8 cellular contexts compared by ENCODE assay signal in the genomic region with DNA sequence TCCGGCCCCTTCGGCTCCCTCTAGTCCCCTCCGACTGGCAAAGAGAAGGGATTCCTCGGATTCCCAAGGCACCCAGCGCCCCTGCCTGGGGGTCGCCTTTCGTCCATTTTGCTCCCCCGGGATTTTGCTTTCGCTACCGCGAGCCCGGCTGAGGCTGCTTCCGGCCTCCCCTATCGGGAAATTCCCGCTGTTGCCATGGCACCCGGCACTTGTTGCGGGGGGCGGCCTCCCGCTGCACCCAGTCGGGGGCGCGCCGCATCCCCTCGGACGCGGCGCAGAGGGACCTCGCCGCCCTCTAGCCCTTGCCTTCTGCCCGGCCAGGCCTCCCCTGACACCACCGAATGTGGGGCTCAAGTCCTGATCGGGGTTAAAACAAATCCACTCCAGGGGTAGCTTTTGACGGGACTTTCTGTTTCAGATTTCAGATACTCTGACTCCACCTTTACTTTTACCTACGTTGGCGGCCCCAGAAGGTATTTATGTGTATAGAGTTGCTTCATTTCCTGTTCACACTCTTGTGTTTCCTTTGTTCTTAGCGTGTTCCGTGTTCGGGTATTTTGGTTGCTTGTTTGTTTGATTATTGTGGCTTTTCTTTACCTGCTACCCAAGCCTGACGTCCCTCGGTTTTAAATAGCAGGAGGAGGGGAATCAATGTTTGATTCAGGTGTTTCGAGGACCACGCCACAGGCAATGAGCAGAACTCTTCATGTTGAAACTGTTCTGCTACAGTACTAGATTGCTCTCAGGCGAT. TPM values are rescaled to one million over a fixed set of nuclear protein-coding genes. Genes with fewer than 3 reads are reported as not detected.
A peak's percentile ranks its signal among the peaks of the same experiment; 100 is the strongest.
DNase-seq lines count a peak whose midpoint lies in the region; ATAC-seq and TF ChIP-seq lines count a peak whose summit lies in the region.

No MANE protein-coding gene starts in this region.

- H3K27me3 Mint-ChIP-seq in activated naive CD8-positive, alpha-beta T cell treated with anti-CD3 and anti-CD28 coated beads, Interleukin-2, amount 50 U/mL, for 24 hours = no peaks in the 10 kb centered on the region

- H3K9ac ChIP-seq in SK-N-SH = peak overlapping the region; percentile 90

- peaks cover 0 to 3% of the 10 kb centered on the region in 2 experiments; a peak in 2 of 4 replicates for H3K4me1 ChIP-seq in SK-N-SH (ENCODE audit: control insufficient read depth in 1 of 2, insufficient read depth in 2 of 2, low read depth in 1 of 2, low read length in 1 of 2)

- TF ChIP-seq EP300 in SK-N-SH (IDR thresholded peaks at IDR 0.05; ENCODE audit: borderline replicate concordance in 1 of 2, low read depth in 1 of 2, low read length in 1 of 2) = no peak

- CTCF ChIA-PET in SK-N-SH (lab: Yijun Ruan, JAX) = interaction anchor here (0.6 kb wide), 1 partner anchor 156 kb away, joined by 4 read pairs; no protein-coding TSS in a partner anchor

- peaks cover 9% of the 10 kb centered on the region for H3K36me3 Mint-ChIP-seq in activated naive CD8-positive, alpha-beta T cell treated with anti-CD3 and anti-CD28 coated beads, Interleukin-2, amount 50 U/mL, for 24 hours (ENCODE audit: low read depth)

- no peaks in the 10 kb centered on the region for H4K20me1 ChIP-seq in SK-N-SH (ENCODE audit: insufficient read depth)

- peak overlapping the region; percentile 99 for H3K27ac Mint-ChIP-seq in activated naive CD8-positive, alpha-beta T cell treated with anti-CD3 and anti-CD28 coated beads, Interleukin-2, amount 50 U/mL, for 24 hours

- no peaks in the 10 kb centered on the region for H3K36me3 ChIP-seq in SK-N-SH (replicated peaks in 1 of 2; ENCODE audit: control insufficient read depth in 1 of 2, insufficient read depth in 2 of 2, low read length in 1 of 2)

- no peaks in the 10 kb centered on the region for H3K9me3 Mint-ChIP-seq in activated naive CD8-positive, alpha-beta T cell treated with anti-CD3 and anti-CD28 coated beads, Interleukin-2, amount 50 U/mL, for 24 hours

- no peaks in the 10 kb centered on the region for H3K9me2 ChIP-seq in SK-N-SH

- POLR2A ChIA-PET in SK-N-SH (lab: Yijun Ruan, JAX) = no interaction called here

- H3K79me2 ChIP-seq in SK-N-SH (ENCODE audit: insufficient read depth) = peaks cover 2% of the 10 kb centered on the region; the same call in 1 of the 2 replicates

- H3F3A ChIP-seq in SK-N-SH (replicated peaks; ENCODE audit: insufficient read depth) = no peaks in the 10 kb centered on the region

- peaks cover 47% of the 10 kb centered on the region for H3K4me1 Mint-ChIP-seq in activated naive CD8-positive, alpha-beta T cell treated with anti-CD3 and anti-CD28 coated beads, Interleukin-2, amount 50 U/mL, for 24 hours

- peak overlapping the region; percentile 87 for H2AFZ ChIP-seq in SK-N-SH (ENCODE audit: low read depth)

- H3K4me3 Mint-ChIP-seq in activated naive CD8-positive, alpha-beta T cell treated with anti-CD3 and anti-CD28 coated beads, Interleukin-2, amount 50 U/mL, for 24 hours = peak overlapping the region; percentile 98

- TF ChIP-seq CTCF in SK-N-SH (IDR thresholded peaks at IDR 0.05) = no peak

- no peaks in the 10 kb centered on the region for H3K27me3 ChIP-seq in SK-N-SH (ENCODE audit: insufficient read depth)

- H3K9me3 ChIP-seq in SK-N-SH = no peaks in the 10 kb centered on the region

- peak overlapping the region; percentile 50 to 89 for H3K27ac ChIP-seq in SK-N-SH (ENCODE audit: low read depth in 2 of 2, low read length in 1 of 2)

- no peak for TF ChIP-seq RAD21 in SK-N-SH (IDR thresholded peaks at IDR 0.05; ENCODE audit: low read length)

- ATAC-seq in GM21360 (IDR thresholded peaks at IDR 0.05; ENCODE audit: unreplicated experiment) = peak; percentile 87
- ATAC-seq in activated naive CD8-positive, alpha-beta T cell treated with anti-CD3 and anti-CD28 coated beads, Interleukin-2, amount 50 U/mL, for 24 hours = peak; percentile 75

- peak overlapping the region; percentile 86 to 92 for H3K4me3 ChIP-seq in SK-N-SH (ENCODE audit: low read depth in 2 of 2, low read length in 1 of 2)
- H3K4me3 ChIP-seq in skeletal muscle cell (ENCODE audit: low read depth, low read length) = peak overlapping the region; percentile 78

- WGBS in SK-N-SH (ENCODE audit: low lambda C conversion rate) = 1% methylated on average over 27 of the region's 43 CpGs

- peak overlapping the region; percentile 88 for H3K4me2 ChIP-seq in SK-N-SH

- peak; percentile 48 for DNase-seq in DMS153 treated with DMSO at 0.1 percent for 48 hours (lab: John Stamatoyannopoulos, UW; ENCODE audit: unreplicated experiment)
- DNase-seq in HT-29 (ENCODE audit: low spot score) = peak; percentile 60
- DNase-seq in SK-N-SH = peak; percentile 82
- DNase-seq in activated naive CD8-positive, alpha-beta T cell treated with anti-CD3 and anti-CD28 coated beads, Interleukin-2, amount 50 U/mL, for 24 hours = peak; percentile 92
- DNase-seq in hepatic stellate cell (ENCODE audit: low spot score) = peak; percentile 45
- no peak for DNase-seq in skeletal muscle cell (ENCODE audit: low read depth)
- DNase-seq in cortex of kidney (lab: John Stamatoyannopoulos, UW) = no peak

TF ChIP-seq in SK-N-SH, 30 proteins besides CTCF, POLR2A, EP300 and RAD21:
- TF ChIP-seq YY1 (IDR thresholded peaks at IDR 0.05; ENCODE audit: low read depth) = peak; percentile 49; the same call in 1 of the 2 replicates
- peak; percentile 55; the same call in 1 of the 2 replicates for TF ChIP-seq MXI1 (IDR thresholded peaks at IDR 0.05; ENCODE audit: low read depth, low read length)
- TF ChIP-seq CHD2 (IDR thresholded peaks at IDR 0.05; ENCODE audit: low read length, partially characterized antibody) = peak; percentile 73
- peak; percentile 63; the same call in 1 of the 2 replicates for TF ChIP-seq RFX5 (IDR thresholded peaks at IDR 0.05; ENCODE audit: low read length)
- no peak for TF ChIP-seq JUND (IDR thresholded peaks at IDR 0.05)
- TF ChIP-seq, protein P1, sequence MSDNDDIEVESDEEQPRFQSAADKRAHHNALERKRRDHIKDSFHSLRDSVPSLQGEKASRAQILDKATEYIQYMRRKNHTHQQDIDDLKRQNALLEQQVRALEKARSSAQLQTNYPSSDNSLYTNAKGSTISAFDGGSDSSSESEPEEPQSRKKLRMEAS (IDR thresholded peaks at IDR 0.05; ENCODE audit: low read depth) = peak; percentile 27; the same call in 1 of the 2 replicates

RNA-seq across cellular contexts. Expression of a gene that starts 1.4 kb away (rescaled TPM):
- total RNA-seq in HT-29 (2014; rRNA removed; shearing (Covaris generic)) = 5.3 and 8.1 TPM in 2 replicates
- polyA plus RNA-seq in SK-N-SH (2012; rRNA removed) = 6.2 and 8.6 TPM in 2 replicates
- 7.2 and 8.0 TPM in 2 replicates for polyA plus RNA-seq in SK-N-SH (2012; cell fraction: cytosol; rRNA removed)
- polyA plus RNA-seq in SK-N-SH (2012; cell fraction: nucleus; rRNA removed) = 7.9 and 14.1 TPM in 2 replicates

Comparison
In these comparisons a context has a peak if more than half of its experiments do, and no peak if none do; other contexts are left out.
1. DNase-seq: peak in DMS153 treated with DMSO at 0.1 percent for 48 hours (single experiment), HT-29 (single experiment), SK-N-SH (single experiment), activated naive CD8-positive, alpha-beta T cell treated with anti-CD3 and anti-CD28 coated beads, Interleukin-2, amount 50 U/mL, for 24 hours (single experiment) and hepatic stellate cell (single experiment); none in skeletal muscle cell (single experiment) and cortex of kidney (single experiment).